In genomic region chr18:30775629-30776028, GRCh38 we compare ENCODE assay signal across 41 cellular contexts.
"Had no signal": no experiment of that assay in that cellular context is flagged by ENCODE, and none has a peak within 500 bp of the region (broad histone marks: within the 10 kb centered on the region; RNA-seq: fewer than 3 reads in every experiment).

No MANE protein-coding gene starts in this region.

- H3K9me3 ChIP-seq: MG63 had no signal

- H3K4me3 Mint-ChIP-seq: activated CD4-positive, alpha-beta memory T cell treated with anti-CD3 and anti-CD28 coated beads, Interleukin-2, amount 10 ng/mL, durations not matched to agents 7 days and 5 days; activated CD8-positive, alpha-beta memory T cell treated with anti-CD3 and anti-CD28 coated beads, Interleukin-2, amount 10 ng/mL, durations not matched to agents 7 days and 5 days; activated naive CD8-positive, alpha-beta T cell treated with anti-CD3 and anti-CD28 coated beads for 36 hours; activated T-cell treated with anti-CD3 and anti-CD28 coated beads, Interleukin-2, amount 50 U/mL, for 72 hours; activated T-helper 17 cell treated with anti-CD3 and anti-CD28 coated beads, Interleukin-2, amount 50 U/mL, for 72 hours; central memory CD8-positive, alpha-beta T cell had no signal

- DNase-seq: activated CD4-positive, alpha-beta memory T cell treated with anti-CD3 and anti-CD28 coated beads, Interleukin-2, amount 10 ng/mL, durations not matched to agents 7 days and 5 days; activated CD4-positive, alpha-beta T cell treated with anti-CD3 and anti-CD28 coated beads for 1 hour; activated CD4-positive, alpha-beta T cell treated with anti-CD3 and anti-CD28 coated beads for 48 hours; activated CD4-positive, CD25-positive, alpha-beta regulatory T cell; activated CD8-positive, alpha-beta memory T cell treated with anti-CD3 and anti-CD28 coated beads for 24 hours; activated CD8-positive, alpha-beta memory T cell treated with anti-CD3 and anti-CD28 coated beads, Interleukin-2, amount 10 ng/mL, durations not matched to agents 7 days and 5 days; activated CD8-positive, alpha-beta memory T cell treated with anti-CD3 and anti-CD28 coated beads, Interleukin-2, amount 50 U/mL, for 48 hours; activated effector memory CD4-positive, alpha-beta T cell treated with anti-CD3 and anti-CD28 coated beads, Interleukin-2, amount 50 U/mL, for 16 hours; activated naive CD4-positive, alpha-beta T cell; activated naive CD4-positive, alpha-beta T cell treated with anti-CD3 and anti-CD28 coated beads, Interleukin-2, amount 50 U/mL, for 16 hours; activated naive CD8-positive, alpha-beta T cell treated with anti-CD3 and anti-CD28 coated beads for 36 hours; activated T-cell treated with anti-CD3 and anti-CD28 coated beads, Interleukin-2, amount 50 U/mL, for 1 hour; activated T-cell treated with anti-CD3 and anti-CD28 coated beads, Interleukin-2, amount 50 U/mL, for 72 hours; amniotic stem cell; aorta; brain microvascular endothelial cell; Karpas-422; MG63; NCI-H1092 treated with DMSO at 0.1 percent for 48 hours; NCI-H1417; NCI-H146; NCI-H187; NCI-H2029 treated with DMSO at 0.1 percent for 48 hours; NCI-H2107; NCI-H2171; NCI-H510A; NCI-H526; NCI-H748 treated with DMSO at 0.1 percent for 48 hours; NK-92 treated with Interleukin-12 subunit alpha and Interleukin-12 subunit beta, amount 100 ng/mL, for 24 hours; PC-9; SIG-M5; SW 1271; T-helper 1 cell; T-helper 2 cell; T-helper 9 cell had no signal

- H3K4me1 Mint-ChIP-seq: activated CD4-positive, alpha-beta memory T cell treated with anti-CD3 and anti-CD28 coated beads, Interleukin-2, amount 10 ng/mL, durations not matched to agents 7 days and 5 days; activated CD8-positive, alpha-beta memory T cell treated with anti-CD3 and anti-CD28 coated beads, Interleukin-2, amount 10 ng/mL, durations not matched to agents 7 days and 5 days; activated naive CD8-positive, alpha-beta T cell treated with anti-CD3 and anti-CD28 coated beads for 36 hours; activated T-helper 17 cell treated with anti-CD3 and anti-CD28 coated beads, Interleukin-2, amount 50 U/mL, for 72 hours; central memory CD8-positive, alpha-beta T cell had no signal

- H3K27ac ChIP-seq: brain microvascular endothelial cell, cardiac muscle cell, PC-9, RWPE1, VCaP had no signal

- H3K4me3 ChIP-seq: cardiac muscle cell, MG63, PC-9 had no signal

- ATAC-seq: activated CD8-positive, alpha-beta memory T cell treated with anti-CD3 and anti-CD28 coated beads, Interleukin-2, amount 10 ng/mL, durations not matched to agents 7 days and 5 days; activated T-cell treated with anti-CD3 and anti-CD28 coated beads, Interleukin-2, amount 50 U/mL, for 72 hours; activated T-helper 17 cell treated with anti-CD3 and anti-CD28 coated beads, Interleukin-2, amount 50 U/mL, for 72 hours; Right ventricle myocardium inferior had no signal

- H3K36me3 Mint-ChIP-seq: activated CD8-positive, alpha-beta memory T cell treated with anti-CD3 and anti-CD28 coated beads, Interleukin-2, amount 10 ng/mL, durations not matched to agents 7 days and 5 days; activated naive CD8-positive, alpha-beta T cell treated with anti-CD3 and anti-CD28 coated beads for 36 hours had no signal

- H3K36me3 ChIP-seq: brain microvascular endothelial cell, cardiac muscle cell, MG63 had no signal

- H2AFZ ChIP-seq: PC-9 had no signal

- H3K27ac Mint-ChIP-seq: activated CD4-positive, alpha-beta memory T cell treated with anti-CD3 and anti-CD28 coated beads, Interleukin-2, amount 10 ng/mL, durations not matched to agents 7 days and 5 days; activated CD8-positive, alpha-beta memory T cell treated with anti-CD3 and anti-CD28 coated beads, Interleukin-2, amount 10 ng/mL, durations not matched to agents 7 days and 5 days; activated naive CD8-positive, alpha-beta T cell treated with anti-CD3 and anti-CD28 coated beads for 36 hours; activated T-cell treated with anti-CD3 and anti-CD28 coated beads, Interleukin-2, amount 50 U/mL, for 72 hours; activated T-helper 17 cell treated with anti-CD3 and anti-CD28 coated beads, Interleukin-2, amount 50 U/mL, for 72 hours had no signal

- H3K27me3 ChIP-seq: brain microvascular endothelial cell, cardiac muscle cell, MG63 had no signal

- H3K27me3 Mint-ChIP-seq: activated CD4-positive, alpha-beta memory T cell treated with anti-CD3 and anti-CD28 coated beads, Interleukin-2, amount 10 ng/mL, durations not matched to agents 7 days and 5 days; activated CD8-positive, alpha-beta memory T cell treated with anti-CD3 and anti-CD28 coated beads, Interleukin-2, amount 10 ng/mL, durations not matched to agents 7 days and 5 days; activated naive CD8-positive, alpha-beta T cell treated with anti-CD3 and anti-CD28 coated beads for 36 hours; activated T-helper 17 cell treated with anti-CD3 and anti-CD28 coated beads, Interleukin-2, amount 50 U/mL, for 72 hours; central memory CD8-positive, alpha-beta T cell had no signal

- H3K4me2 ChIP-seq: PC-9 had no signal
